ENCODE assay signal across 2 cellular contexts in genomic region chr11:18681949-18682348, GRCh38. TPM values are rescaled to one million over a fixed set of nuclear protein-coding genes. Genes with fewer than 3 reads are reported as not detected.
"Had no signal": no experiment of that assay in that cellular context is flagged by ENCODE, and none has a peak within 500 bp of the region (broad histone marks: within the 10 kb centered on the region; RNA-seq: fewer than 3 reads in every experiment).

No MANE protein-coding gene starts in this region.

RNA-seq across cellular contexts. Expression of gene IGSF22, which starts 44.0 kb away (rescaled TPM):
- total RNA-seq: LHCN-M2, OCI-LY7 had no signal
